In genomic region chr7:83673291-83673690, GRCh38 we compare ENCODE assay signal across 14 cellular contexts. TPM values are rescaled to one million over a fixed set of nuclear protein-coding genes. Genes with fewer than 3 reads are reported as not detected.
"Had no signal": no experiment of that assay in that cellular context is flagged by ENCODE, and none has a peak within 500 bp of the region (broad histone marks: within the 10 kb centered on the region; RNA-seq: fewer than 3 reads in every experiment).

No MANE protein-coding gene starts in this region.

RNA-seq across cellular contexts. Expression of gene SEMA3E, which starts 24.4 kb away (rescaled TPM):
- total RNA-seq: activated B cell treated with CpG ODN at 0.5 μM for 24 hours; activated CD4-positive, alpha-beta memory T cell treated with anti-CD3 and anti-CD28 coated beads for 36 hours; activated CD4-positive, alpha-beta memory T cell treated with anti-CD3 and anti-CD28 coated beads, Interleukin-2, amount 10 ng/mL, durations not matched to agents 7 days and 5 days; activated CD4-positive, alpha-beta T cell treated with anti-CD3 and anti-CD28 coated beads for 36 hours; activated CD4-positive, alpha-beta T cell treated with anti-CD3 and anti-CD28 coated beads, Interleukin-2, amount 10 ng/mL, durations not matched to agents 24 days and 14 days; activated CD4-positive, alpha-beta T cell treated with anti-CD3 and anti-CD28 coated beads, Interleukin-2, amount 10 ng/mL, durations not matched to agents 7 days and 5 days; activated CD8-positive, alpha-beta memory T cell treated with anti-CD3 and anti-CD28 coated beads for 36 hours; activated CD8-positive, alpha-beta memory T cell treated with anti-CD3 and anti-CD28 coated beads, Interleukin-2, amount 10 ng/mL, durations not matched to agents 7 days and 5 days; activated CD8-positive, alpha-beta T cell treated with anti-CD3 and anti-CD28 coated beads for 36 hours; activated CD8-positive, alpha-beta T cell treated with anti-CD3 and anti-CD28 coated beads, Interleukin-2, amount 10 ng/mL, durations not matched to agents 7 days and 5 days; T-cell; T-helper 1 cell treated with Interleukin-12 subunit alpha and Interleukin-12 subunit beta and Interleukin-4 antibody, amounts not matched to agents 30 ng/mL and 1 ng/mL, for 36 hours; T-helper 17 cell; T-helper 2 cell treated with Interferon-gamma antibody and Interleukin-4, amounts not matched to agents 100 ng/mL and 5 ng/mL, for 36 hours had no signal
